In the genomic region with DNA sequence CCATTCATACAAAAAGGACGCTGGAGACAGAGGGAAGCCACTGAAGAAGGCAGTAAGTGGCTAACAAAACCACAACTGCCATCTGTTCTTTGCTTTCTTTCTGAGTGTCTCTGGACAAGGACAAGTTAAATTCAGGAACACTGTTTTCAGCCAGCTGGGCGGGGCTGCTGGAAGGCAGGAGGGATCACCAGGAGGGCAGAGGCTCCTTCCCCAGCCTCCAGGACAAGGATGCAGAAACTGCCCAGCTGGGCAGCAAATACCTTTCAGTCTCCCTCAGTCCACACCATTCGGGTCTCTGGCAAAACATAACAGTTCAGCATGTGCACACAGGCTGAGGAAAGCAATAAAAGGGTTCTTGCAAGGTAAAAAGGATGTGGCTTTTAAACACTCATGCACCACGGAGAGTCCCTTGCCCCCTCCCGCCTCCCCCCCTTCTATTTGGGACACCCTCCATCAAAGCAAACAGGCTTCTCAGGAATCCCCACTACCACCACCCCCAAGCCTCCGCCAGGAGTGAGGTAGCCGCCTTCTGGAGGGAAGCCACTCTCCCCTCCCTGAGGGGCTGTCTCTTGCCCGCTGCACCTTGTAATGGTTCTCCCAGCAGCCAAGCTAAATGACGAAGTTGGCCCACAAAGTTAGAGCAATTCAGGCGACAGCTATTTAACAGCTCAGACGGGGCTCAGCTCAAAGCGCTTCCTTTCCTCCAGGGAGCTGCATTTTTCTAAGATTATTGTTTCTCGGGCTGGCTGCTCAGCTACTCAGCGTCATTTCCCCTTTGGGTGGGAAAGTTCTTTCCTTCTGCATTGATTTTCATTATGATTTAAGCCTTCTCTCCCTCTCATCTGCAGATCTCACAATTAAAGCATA, we compare ENCODE assay signal across 8 cellular contexts. TPM values are rescaled to one million over a fixed set of nuclear protein-coding genes. Genes with fewer than 3 reads are reported as not detected.
DNase-seq lines count a peak whose midpoint lies in the region; ATAC-seq, FAIRE-seq and TF ChIP-seq lines count a peak whose summit lies in the region.

No MANE protein-coding gene starts in this region.

- DNase-seq in GM12892 (ENCODE audit: insufficient read length) (peak; percentile 29), OCI-LY7 (ENCODE audit: low spot score) (peak; percentile 19), cardiac muscle cell (ENCODE audit: low read depth in 1 of 2, low spot score in 1 of 2) (peak; percentile 67 to 79), gastrocnemius medialis (peak; percentile 38 to 72), vagina (ENCODE audit: extremely low spot score in 2 of 2) (no peak), NCI-H1048 (lab: John Stamatoyannopoulos, UW) (no peak), SKM-1 (lab: John Stamatoyannopoulos, UW; ENCODE audit: unreplicated experiment) (no peak)
- DNase-seq in activated effector memory CD4-positive, alpha-beta T cell treated with Interleukin-2 at 50 U/mL for 16 hours, result peak; percentile 54

- peak; percentile 82 for FAIRE-seq in GM12892 (lab: Jason Lieb, UNC)

- H3K27me3 ChIP-seq in cardiac muscle cell (no peaks in the 10 kb centered on the region), gastrocnemius medialis (no peaks in the 10 kb centered on the region), vagina (no peaks in the 10 kb centered on the region)

- H3K4me1 ChIP-seq in OCI-LY7 (ENCODE audit: insufficient read depth, low read length, poor library complexity, severe bottlenecking) (peaks cover 20% of the 10 kb centered on the region), cardiac muscle cell (ENCODE audit: low read depth) (peaks cover 60% of the 10 kb centered on the region), gastrocnemius medialis (peaks cover 58 to 65% of the 10 kb centered on the region in 2 donors), vagina (peaks cover 79% of the 10 kb centered on the region)

- no peaks in the 10 kb centered on the region for H3K9me2 ChIP-seq in OCI-LY7 (ENCODE audit: insufficient read depth, low read length)

- H3K27ac ChIP-seq in OCI-LY7 (ENCODE audit: low read depth, low read length, poor library complexity, severe bottlenecking), result no peak overlapping the region
- peak overlapping the region; percentile 83 for H3K27ac ChIP-seq in cardiac muscle cell
- H3K27ac ChIP-seq in gastrocnemius medialis, result peak overlapping the region; percentile 84 to 89 (median 89)
- H3K27ac ChIP-seq in vagina, result peak overlapping the region; percentile 95

- no peaks in the 10 kb centered on the region; the same call in 1 of the 2 replicates for H4K20me1 ChIP-seq in OCI-LY7 (ENCODE audit: insufficient read depth, low read length)

- H3K4me2 ChIP-seq in OCI-LY7 (ENCODE audit: low read length), result peak overlapping the region; percentile 37

- H3K4me3 ChIP-seq in OCI-LY7 (ENCODE audit: low read depth, low read length, poor library complexity, severe bottlenecking) (peak overlapping the region; percentile 27), cardiac muscle cell (peak overlapping the region; percentile 7), gastrocnemius medialis (peak overlapping the region; percentile 1 to 74 (median 20)), vagina (peak overlapping the region; percentile 34 to 72)

- no TSS peak for BruUV-seq in OCI-LY7 (replicated peaks; lab: Mats Ljungman, UMichigan)

- no peak overlapping the region; the same call in 1 of the 2 replicates for H2AFZ ChIP-seq in OCI-LY7 (ENCODE audit: low read length)

- CTCF ChIA-PET in OCI-LY7 (lab: Charles Lee; ENCODE audit: unreplicated experiment), result no interaction called here

- no peaks in the 10 kb centered on the region for H3K36me3 ChIP-seq in OCI-LY7 (ENCODE audit: insufficient read depth, low read length)
- H3K36me3 ChIP-seq in cardiac muscle cell, result no peaks in the 10 kb centered on the region
- H3K36me3 ChIP-seq in gastrocnemius medialis, result no peaks in the 10 kb centered on the region
- H3K36me3 ChIP-seq in vagina, result no peaks in the 10 kb centered on the region

- intact Hi-C loops in OCI-LY7 (cut with micrococcal nuclease; ENCODE audit: unreplicated experiment) (loop anchor here (10.0 kb wide), 1 partner anchor 543 kb away; the partner anchor contains the start of gene OSBPL11), gastrocnemius medialis (cut with DNase I; ENCODE audit: low total_unique reads) (loop anchor here (10.0 kb wide), 1 partner anchor 323 kb away; the partner anchor contains the start of gene ZNF148), vagina (cut with DNase I) (no loop called here)

- TF ChIP-seq POLR2A in GM12892 (IDR thresholded peaks at IDR 0.05; ENCODE audit: low read depth, low read length) (no peak), gastrocnemius medialis (IDR thresholded peaks at IDR 0.05) (no peak), vagina (IDR thresholded peaks at IDR 0.05) (no peak)

- POLR2A ChIA-PET in OCI-LY7 (lab: Charles Lee), result interaction anchor here (0.5 to 0.7 kb wide), 3 partner anchors 14 to 505 kb away, joined by 3 to 4 read pairs (median 3); no protein-coding TSS in a partner anchor

- no peaks in the 10 kb centered on the region for H3K9me3 ChIP-seq in OCI-LY7 (ENCODE audit: low read length)
- H3K9me3 ChIP-seq in cardiac muscle cell (ENCODE audit: low read depth), result no peaks in the 10 kb centered on the region
- no peaks in the 10 kb centered on the region for H3K9me3 ChIP-seq in gastrocnemius medialis
- H3K9me3 ChIP-seq in vagina, result no peaks in the 10 kb centered on the region

- H3K79me2 ChIP-seq in OCI-LY7 (ENCODE audit: insufficient read depth, low read depth, low read length), result no peaks in the 10 kb centered on the region

- peak in 1 of 2 donors; percentile 25 for ATAC-seq in gastrocnemius medialis

- in situ Hi-C loops in gastrocnemius medialis (cut with MboI; ENCODE audit: low sequenced_read_pairs in 4 of 4), result no loop called here

- TF ChIP-seq CTCF in OCI-LY7 (conservative IDR thresholded peaks at IDR 0.05; ENCODE audit: low read length), result no peak
- no peak for TF ChIP-seq CTCF in cardiac muscle cell (IDR thresholded peaks at IDR 0.05; ENCODE audit: low read depth, low read length)
- TF ChIP-seq CTCF in gastrocnemius medialis (IDR thresholded peaks at IDR 0.05 in 4 of 5, conservative IDR thresholded peaks at IDR 0.05 in 1 of 5), result no peak
- TF ChIP-seq CTCF in vagina (IDR thresholded peaks at IDR 0.05), result no peak

RNA-seq across cellular contexts. Expression of gene HEG1, which starts 3.8 kb away (rescaled TPM):
- 13.3 TPM for polyA plus RNA-seq in GM12892 (2012; ENCODE audit: missing spikeins)
- 2.4 and 5.7 TPM in 2 replicates for total RNA-seq in OCI-LY7 (2014; rRNA removed; shearing (Covaris generic))
- 4.9 and 6.0 TPM in 2 replicates for total RNA-seq in OCI-LY7 (2022)
- total RNA-seq in cardiac muscle cell, result 16.5 and 42.7 TPM in 2 replicates
- 17.4 and 24.9 TPM in 2 replicates for polyA plus RNA-seq in cardiac muscle cell
- 10 to 100 TPM in 3 of 4 donors, 1 to 10 TPM in 1; 9.8 to 27.1 (median 17.6) TPM for total RNA-seq in gastrocnemius medialis
- total RNA-seq in vagina, result 47.1 TPM

Comparison
In these comparisons a context has a peak if more than half of its experiments do, and no peak if none do; other contexts are left out.
1. DNase-seq: peak in GM12892 (single experiment), OCI-LY7 (single experiment), activated effector memory CD4-positive, alpha-beta T cell treated with Interleukin-2 at 50 U/mL for 16 hours (single experiment), cardiac muscle cell (2 of 2) and gastrocnemius medialis (2 of 2); none in vagina (0 of 2), NCI-H1048 (single experiment) and SKM-1 (single experiment).
2. Peak in every context shown above with its lines, with median percentiles within 50 percentile points of each other: H3K4me3 ChIP-seq.